Comparison of ENCODE assay signal across 8 cellular contexts in the genomic region with DNA sequence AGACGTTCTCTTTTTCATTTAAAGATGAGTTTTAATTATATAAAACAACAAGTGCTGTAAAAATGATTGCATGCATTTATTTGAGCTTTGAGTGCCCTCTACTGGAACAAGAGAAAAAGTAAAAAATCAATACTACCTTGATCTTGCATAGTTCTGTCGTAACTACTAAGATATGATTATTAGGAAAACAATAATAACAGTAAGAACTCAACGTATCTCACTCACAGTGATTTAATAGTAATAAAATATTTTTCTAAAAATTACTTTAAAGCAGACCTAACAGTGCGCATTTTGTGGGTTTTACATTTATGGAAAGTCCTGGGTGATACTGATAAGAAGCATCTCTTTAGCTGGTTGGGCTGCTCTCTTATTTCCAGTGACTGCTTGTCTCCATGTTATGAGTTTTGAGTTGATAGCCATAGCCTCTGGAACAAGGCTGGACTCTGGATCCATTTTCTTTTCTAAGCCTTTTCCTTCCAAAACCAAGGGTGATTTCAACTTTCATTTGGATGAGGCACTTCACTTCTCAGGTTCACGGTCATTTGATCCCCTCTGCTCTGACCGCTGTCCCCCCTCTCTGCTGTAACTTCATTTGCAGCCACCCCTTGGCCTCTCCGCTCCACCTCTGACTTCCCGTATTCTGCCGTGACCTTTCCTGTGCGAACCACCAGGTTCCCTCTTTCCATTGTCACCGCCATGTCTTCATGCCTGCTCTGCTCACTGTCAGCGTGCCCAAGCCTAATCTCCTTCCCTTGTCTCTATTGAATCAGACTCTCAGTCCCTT. TPM values are rescaled to one million over a fixed set of nuclear protein-coding genes. Genes with fewer than 3 reads are reported as not detected.
DNase-seq lines count a peak whose midpoint lies in the region; ATAC-seq and TF ChIP-seq lines count a peak whose summit lies in the region.
"Had no signal": no experiment of that assay in that cellular context is flagged by ENCODE, and none has a peak within 500 bp of the region (broad histone marks: within the 10 kb centered on the region; RNA-seq: fewer than 3 reads in every experiment).

No MANE protein-coding gene starts in this region.

- H3K79me2 ChIP-seq in SU-DHL-6 (ENCODE audit: insufficient read depth, low read length) = no peaks in the 10 kb centered on the region

- H3K9me2 ChIP-seq in SU-DHL-6 (replicated peaks; ENCODE audit: insufficient read depth, low read length) = no peaks in the 10 kb centered on the region

- H3K4me1 ChIP-seq in right lobe of liver = peaks cover 0 to 6% (median 0%) of the 10 kb centered on the region in 4 donors
- H3K4me1 ChIP-seq: SJCRH30 had no signal

- DNase-seq in right lobe of liver (peak in 1 of 3 donors; percentile 51), putamen (ENCODE audit: low spot score) (no peak)
- DNase-seq in stimulated activated CD4-positive, alpha-beta T cell treated with anti-CD3 and anti-CD28 coated beads, Interleukin-2, amount 100 ng/mL, for 48 hours = no peak

- H3K4me3 ChIP-seq in SU-DHL-6 (ENCODE audit: insufficient read depth, low read length, poor library complexity, severe bottlenecking) (no peak overlapping the region), right lobe of liver (no peak overlapping the region)
- H3K4me3 ChIP-seq: SJCRH30 had no signal

- 38% methylated on average over 12 of the region's 12 CpGs for WGBS in right lobe of liver (ENCODE audit: insufficient coverage, low coverage, low lambda C conversion rate, missing lambda C conversion rate)

- ATAC-seq in GM18511 (IDR thresholded peaks at IDR 0.05; ENCODE audit: unreplicated experiment) (peak; percentile 38), HG02798 (IDR thresholded peaks at IDR 0.05; ENCODE audit: poor library complexity, unreplicated experiment) (peak; percentile 17), right lobe of liver (peak; percentile 44 to 75 (median 67)), HG03457 (IDR thresholded peaks at IDR 0.05; ENCODE audit: unreplicated experiment) (no peak)

- TF ChIP-seq CTCF in SU-DHL-6 (IDR thresholded peaks at IDR 0.05; ENCODE audit: insufficient read depth, low read length, poor library complexity, severe bottlenecking) (peak; percentile 76), right lobe of liver (IDR thresholded peaks at IDR 0.05) (peak; percentile 53 to 74 (median 70))

- H3K9me3 ChIP-seq in SU-DHL-6 (ENCODE audit: insufficient read depth, low read length) = no peaks in the 10 kb centered on the region
- no peaks in the 10 kb centered on the region for H3K9me3 ChIP-seq in right lobe of liver
- H3K9me3 ChIP-seq: SJCRH30 had no signal

- no peak for TF ChIP-seq POLR2A in right lobe of liver (IDR thresholded peaks at IDR 0.05)

- intact Hi-C loops in right lobe of liver (cut with DNase I) = no loop called here

- H3K27ac ChIP-seq in SU-DHL-6 (ENCODE audit: low read depth, low read length) = no peak overlapping the region
- H3K27ac ChIP-seq in right lobe of liver = no peak overlapping the region
- H3K27ac ChIP-seq: SJCRH30 had no signal

- no peak overlapping the region for H3K4me2 ChIP-seq in SU-DHL-6 (ENCODE audit: low read depth, low read length, poor library complexity, severe bottlenecking)

- H3F3A ChIP-seq in SU-DHL-6 (ENCODE audit: insufficient read depth) = no peaks in the 10 kb centered on the region

- H3K27me3 ChIP-seq in SU-DHL-6 (ENCODE audit: low read length) = no peaks in the 10 kb centered on the region
- no peaks in the 10 kb centered on the region for H3K27me3 ChIP-seq in right lobe of liver
- H3K27me3 ChIP-seq: SJCRH30 had no signal

- no peak overlapping the region for H3K9ac ChIP-seq in SU-DHL-6 (ENCODE audit: low read length)

- no peaks in the 10 kb centered on the region for H4K20me1 ChIP-seq in SU-DHL-6 (ENCODE audit: low read depth, low read length)

- H3K36me3 ChIP-seq in SU-DHL-6 (ENCODE audit: low read length) (no peaks in the 10 kb centered on the region), right lobe of liver (no peaks in the 10 kb centered on the region)
- H3K36me3 ChIP-seq: SJCRH30 had no signal

- H2AFZ ChIP-seq in SU-DHL-6 (ENCODE audit: low read depth, low read length, severe bottlenecking) = no peak overlapping the region

RNA-seq across cellular contexts. Expression of a gene that starts 29.6 kb away (rescaled TPM):
- total RNA-seq in right lobe of liver = 1 to 10 TPM; 1.1 to 9.7 (median 2.9) TPM
